Comparison of ENCODE assay signal across 9 cellular contexts in genomic region chr2:219570924-219571310, GRCh38. TPM values are rescaled to one million over a fixed set of nuclear protein-coding genes. Genes with fewer than 3 reads are reported as not detected.
A peak's percentile ranks its signal among the peaks of the same experiment; 100 is the strongest.
DNase-seq lines count a peak whose midpoint lies in the region; ATAC-seq and TF ChIP-seq lines count a peak whose summit lies in the region.
"Had no signal": no experiment of that assay in that cellular context is flagged by ENCODE, and none has a peak within 500 bp of the region (broad histone marks: within the 10 kb centered on the region; RNA-seq: fewer than 3 reads in every experiment).

No MANE protein-coding gene starts in this region.

- BruUV-seq in Panc1 (replicated peaks; lab: Mats Ljungman, UMichigan): no TSS peak

- H3K4me3 Mint-ChIP-seq in neural progenitor cell: peak overlapping the region; percentile 64

- H3K9me3 Mint-ChIP-seq in neural progenitor cell: peaks cover 2% of the 10 kb centered on the region

- peaks cover 10% of the 10 kb centered on the region for H3K79me2 ChIP-seq in neural progenitor cell (ENCODE audit: low read depth)

- H3K36me3 Mint-ChIP-seq in neural progenitor cell: peaks cover 22% of the 10 kb centered on the region

- H3K4me1 Mint-ChIP-seq in neural progenitor cell: peaks cover 39% of the 10 kb centered on the region

- peaks cover 7% of the 10 kb centered on the region for H3K36me3 ChIP-seq in BJ (ENCODE audit: control insufficient read depth, insufficient read depth, low read length)
- H3K36me3 ChIP-seq in Panc1 (ENCODE audit: control insufficient read depth, insufficient read depth, low read length): no peaks in the 10 kb centered on the region
- no peaks in the 10 kb centered on the region for H3K36me3 ChIP-seq in neural progenitor cell

- TF ChIP-seq CTCF in BJ (IDR thresholded peaks at IDR 0.05; ENCODE audit: insufficient read depth, low read depth, low read length) (no peak), Panc1 (IDR thresholded peaks at IDR 0.05) (no peak), neural progenitor cell (IDR thresholded peaks at IDR 0.05) (no peak)

- POLR2A ChIA-PET in BJ (lab: Charles Lee) (interaction anchor here (0.6 kb wide), 1 partner anchor 27 kb away, joined by 3 read pairs; the partner anchor contains the start of gene STK11IP), Panc1 (lab: Charles Lee) (interaction anchor here (0.6 to 1.4 kb wide), 2 partner anchors 26 to 325 kb away, joined by 3 to 8 read pairs; no protein-coding TSS in a partner anchor)

- no peak overlapping the region for H3K27ac Mint-ChIP-seq in neural progenitor cell

- peak overlapping the region; percentile 93 for H3K4me2 ChIP-seq in neural progenitor cell

- peak overlapping the region; percentile 76 for H3K4me3 ChIP-seq in BJ (ENCODE audit: low read depth, low read length)
- H3K4me3 ChIP-seq in Panc1 (ENCODE audit: low read depth in 2 of 2, low read length in 2 of 2): peak overlapping the region; percentile 49
- H3K4me3 ChIP-seq in neural progenitor cell: peak overlapping the region; percentile 69

- peaks cover 8% of the 10 kb centered on the region for H3K27me3 Mint-ChIP-seq in neural progenitor cell (ENCODE audit: insufficient read depth, low read depth)

- H3K9me3 ChIP-seq in Panc1 (ENCODE audit: control insufficient read depth, insufficient read depth, low read depth, low read length) (no peaks in the 10 kb centered on the region), neural progenitor cell (ENCODE audit: low read depth) (no peaks in the 10 kb centered on the region)

- peak; percentile 70 for ATAC-seq in Panc1
- ATAC-seq in GM21619 (IDR thresholded peaks at IDR 0.05; ENCODE audit: unreplicated experiment): no peak
- no peak for ATAC-seq in GM21447 (IDR thresholded peaks at IDR 0.05; ENCODE audit: unreplicated experiment)

- peaks cover 17% of the 10 kb centered on the region for H3F3A ChIP-seq in neural progenitor cell (ENCODE audit: low read depth)

- CTCF ChIA-PET in BJ (lab: Yijun Ruan, JAX): interaction anchor here (0.6 to 2.9 kb wide), 14 partner anchors 10 to 182 kb away, joined by 3 to 25 read pairs (median 5); partner anchors contain the start of gene STK11IP
- CTCF ChIA-PET in Panc1 (lab: Charles Lee): interaction anchor here (1.2 kb wide), 1 partner anchor 10 kb away, joined by 3 read pairs; no protein-coding TSS in a partner anchor

- H3K27me3 ChIP-seq in BJ (ENCODE audit: control insufficient read depth, insufficient read depth, low read length) (no peaks in the 10 kb centered on the region; the same call in 1 of the 2 replicates), Panc1 (ENCODE audit: control insufficient read depth, insufficient read depth, low read length) (no peaks in the 10 kb centered on the region), neural progenitor cell (peaks cover 17% of the 10 kb centered on the region)

- peaks cover 19% of the 10 kb centered on the region for H4K20me1 ChIP-seq in neural progenitor cell (ENCODE audit: low read depth)

- no peak overlapping the region for H3K9ac ChIP-seq in neural progenitor cell

- H3K27ac ChIP-seq in Panc1 (ENCODE audit: low read length) (no peak overlapping the region), neural progenitor cell (no peak overlapping the region)

- H3K4me1 ChIP-seq in Panc1 (ENCODE audit: control insufficient read depth, insufficient read depth, low read length) (peaks cover 16% of the 10 kb centered on the region), neural progenitor cell (peaks cover 12% of the 10 kb centered on the region)

- in situ Hi-C loops in Panc1 (cut with HindIII; ENCODE audit: low pct_unique_long_range_greater_than_20kb, low sequenced_read_pairs): no loop called here

- peak overlapping the region; percentile 55 for H2AFZ ChIP-seq in neural progenitor cell (replicated peaks)

- DNase-seq in BJ (ENCODE audit: low read depth) (no peak), Panc1 (ENCODE audit: low read depth, low spot score) (no peak), fibroblast of gingiva (ENCODE audit: low read depth) (peak; percentile 33), neural progenitor cell (ENCODE audit: low spot score) (peak; percentile 60), NCI-H345 (lab: John Stamatoyannopoulos, UW) (no peak)
- DNase-seq in activated CD4-positive, CD25-positive, alpha-beta regulatory T cell (lab: John Stamatoyannopoulos, UW): no peak

- intact Hi-C loops in Panc1 (cut with micrococcal nuclease; ENCODE audit: unreplicated experiment): no loop called here

RNA-seq across cellular contexts. Expression of gene OBSL1, which starts 0.4 kb away (rescaled TPM):
- 47.2 and 75.9 TPM in 2 replicates for polyA plus RNA-seq in BJ (2011; rRNA removed)
- 60.4 and 78.7 TPM in 2 replicates for polyA minus RNA-seq in BJ (2011; rRNA and poly(A)+ RNA removed)
- total RNA-seq in Panc1 (2021; ENCODE audit: unreplicated experiment) (25.5 TPM), neural progenitor cell (ENCODE audit: low replicate concordance) (31.0 and 111 TPM in 2 replicates)
- polyA plus RNA-seq in Panc1 (2012; ENCODE audit: insufficient read length): 53.9 TPM
- total RNA-seq: T-helper 2 cell treated with Interferon-gamma antibody and Interleukin-4, amounts not matched to agents 100 ng/mL and 5 ng/mL, for 36 hours had no signal

RNA-seq across cellular contexts. Expression of gene INHA, which starts 1.2 kb away (rescaled TPM):
- 0.94 and 1.5 TPM in 2 replicates for polyA plus RNA-seq in BJ (2011; rRNA removed)
- 0.38 and 0.57 TPM in 2 replicates for polyA minus RNA-seq in BJ (2011; rRNA and poly(A)+ RNA removed)
- total RNA-seq in Panc1 (2021; ENCODE audit: unreplicated experiment) (1.2 TPM), neural progenitor cell (ENCODE audit: low replicate concordance) (0.31 TPM in 1 of 2 replicates, not detected in the other)
- 2.3 TPM for polyA plus RNA-seq in Panc1 (2012; ENCODE audit: insufficient read length)
- total RNA-seq: T-helper 2 cell treated with Interferon-gamma antibody and Interleukin-4, amounts not matched to agents 100 ng/mL and 5 ng/mL, for 36 hours had no signal

RNA-seq across cellular contexts. Expression of gene STK11IP, which starts 26.7 kb away (rescaled TPM):
- 11.3 and 21.0 TPM in 2 replicates for polyA plus RNA-seq in BJ (2011; rRNA removed)
- polyA minus RNA-seq in BJ (2011; rRNA and poly(A)+ RNA removed): 19.0 and 21.3 TPM in 2 replicates
- total RNA-seq in Panc1 (2021; ENCODE audit: unreplicated experiment): 48.2 TPM
- 36.1 TPM for polyA plus RNA-seq in Panc1 (2012; ENCODE audit: insufficient read length)
- total RNA-seq in neural progenitor cell (ENCODE audit: low replicate concordance): 16.8 and 22.7 TPM in 2 replicates

RNA-seq across cellular contexts. Expression of gene TMEM198, which starts 27.1 kb away (rescaled TPM):
- polyA plus RNA-seq in BJ (2011; rRNA removed): 2.5 and 4.0 TPM in 2 replicates
- 1.2 and 1.9 TPM in 2 replicates for polyA minus RNA-seq in BJ (2011; rRNA and poly(A)+ RNA removed)
- 2.3 TPM for total RNA-seq in Panc1 (2021; ENCODE audit: unreplicated experiment)
- polyA plus RNA-seq in Panc1 (2012; ENCODE audit: insufficient read length): 3.5 TPM
- total RNA-seq in neural progenitor cell (ENCODE audit: low replicate concordance): 0.79 and 2.3 TPM in 2 replicates

RNA-seq across cellular contexts. Expression of gene CHPF, which starts 27.3 kb away (rescaled TPM):
- polyA plus RNA-seq in BJ (2011; rRNA removed): 65.0 and 119 TPM in 2 replicates
- 19.2 and 21.0 TPM in 2 replicates for polyA minus RNA-seq in BJ (2011; rRNA and poly(A)+ RNA removed)
- 17.5 TPM for total RNA-seq in Panc1 (2021; ENCODE audit: unreplicated experiment)
- polyA plus RNA-seq in Panc1 (2012; ENCODE audit: insufficient read length): 30.7 TPM
- 6.7 and 27.7 TPM in 2 replicates for total RNA-seq in neural progenitor cell (ENCODE audit: low replicate concordance)

Comparison
In these comparisons a context has a peak if more than half of its experiments do, and no peak if none do; other contexts are left out.
1. DNase-seq: peak in fibroblast of gingiva (single experiment) and neural progenitor cell (single experiment); none in BJ (single experiment), Panc1 (single experiment), activated CD4-positive, CD25-positive, alpha-beta regulatory T cell (0 of 4) and NCI-H345 (single experiment).
2. Peak in every context shown above with its lines, with median percentiles within 50 percentile points of each other: H3K4me3 ChIP-seq.